ENCODE assay signal across 8 cellular contexts in the genomic region with DNA sequence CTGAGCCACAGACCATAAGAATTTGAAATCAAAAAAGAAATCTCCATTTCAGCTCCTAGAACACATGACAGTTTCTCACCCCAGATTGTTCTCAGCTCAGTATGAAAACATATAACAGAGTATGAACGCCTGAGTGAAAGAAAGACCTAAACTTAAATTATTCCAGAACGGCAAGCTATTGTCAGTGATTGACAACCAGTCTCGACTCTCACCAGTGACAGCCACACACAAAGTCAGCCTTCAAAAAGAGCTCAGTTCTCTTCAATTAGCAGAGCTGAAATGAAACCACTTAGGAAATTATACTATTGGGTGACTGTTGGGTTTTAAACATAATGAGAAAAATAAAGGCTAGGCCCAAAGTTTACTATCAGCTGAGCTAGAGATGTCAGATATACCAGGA.
"Had no signal": no experiment of that assay in that cellular context is flagged by ENCODE, and none has a peak within 500 bp of the region (broad histone marks: within the 10 kb centered on the region; RNA-seq: fewer than 3 reads in every experiment).

No MANE protein-coding gene starts in this region.

- H3K4me1 ChIP-seq: HAP-1 had no signal

- H3K4me3 Mint-ChIP-seq: H9, HFFc6 had no signal

- H3K9me3 Mint-ChIP-seq: H9, HFFc6 had no signal

- H3K36me3 ChIP-seq: HAP-1 had no signal

- DNase-seq: GM23248, GOT3, H7, H9, HCEC 1CT, HFFc6 had no signal

- H3K4me3 ChIP-seq: GM23248, HAP-1 had no signal

- H3K9ac ChIP-seq: GM23248 had no signal

- ATAC-seq: HCT116 had no signal

- H3K9me3 ChIP-seq: HAP-1 had no signal

- H2AFZ ChIP-seq: GM23248 had no signal

- H3K27ac ChIP-seq: GM23248 had no signal

- H3K27ac Mint-ChIP-seq: HFFc6 had no signal
